ENCODE assay signal across 8 cellular contexts in genomic region chr1:205630651-205631009, GRCh38. TPM values are rescaled to one million over a fixed set of nuclear protein-coding genes. Genes with fewer than 3 reads are reported as not detected.
DNase-seq lines count a peak whose midpoint lies in the region; ATAC-seq and TF ChIP-seq lines count a peak whose summit lies in the region.

No MANE protein-coding gene starts in this region.

- H3K9me3 ChIP-seq in CD8-positive, alpha-beta T cell (ENCODE audit: low read length): no peaks in the 10 kb centered on the region
- H3K9me3 ChIP-seq in PC-9 (ENCODE audit: insufficient read depth, low read depth): no peaks in the 10 kb centered on the region
- no peaks in the 10 kb centered on the region for H3K9me3 ChIP-seq in ovary

- intact Hi-C loops in CD8-positive, alpha-beta T cell (cut with DNase I, micrococcal nuclease): loop anchor here (1.0 to 5.0 kb wide), 10 partner anchors 18 to 1692 kb away; partner anchors contain the start of genes DSTYK (in 2 of the 2), CD55 (in 1 of the 2), NUCKS1 (in 1 of the 2) and RAB29 (in 1 of the 2)
- intact Hi-C loops in PC-9 (cut with micrococcal nuclease; ENCODE audit: unreplicated experiment): no loop called here
- intact Hi-C loops in ovary (cut with DNase I): loop anchor here in 1 of 4 donors (2.0 to 10.0 kb wide), 2 partner anchors 38 to 106 kb away; no protein-coding TSS in a partner anchor

- peaks cover 41% of the 10 kb centered on the region for H3F3A ChIP-seq in PC-9 (ENCODE audit: insufficient read depth, low read depth)

- no peak for TF ChIP-seq EP300 in ovary (IDR thresholded peaks at IDR 0.05)

- TF ChIP-seq CTCF in CD8-positive, alpha-beta T cell (IDR thresholded peaks at IDR 0.05): no peak
- TF ChIP-seq CTCF in PC-9 (conservative IDR thresholded peaks at IDR 0.05) (no peak), ovary (IDR thresholded peaks at IDR 0.05) (no peak), GM13976 (IDR thresholded peaks at IDR 0.05; ENCODE audit: borderline replicate concordance, control extremely low read depth, extremely low read depth, insufficient read depth, missing control alignments) (no peak)

- no peaks in the 10 kb centered on the region for H3K9me3 Mint-ChIP-seq in CD8-positive, alpha-beta T cell

- H3K4me1 Mint-ChIP-seq in CD8-positive, alpha-beta T cell (ENCODE audit: low read depth): peaks cover 56% of the 10 kb centered on the region

- no peaks in the 10 kb centered on the region for H3K27me3 ChIP-seq in CD8-positive, alpha-beta T cell (ENCODE audit: insufficient read depth, low read length)
- H3K27me3 ChIP-seq in PC-9 (ENCODE audit: insufficient read depth, low read depth) (no peaks in the 10 kb centered on the region), ovary (no peaks in the 10 kb centered on the region)

- H3K9me2 ChIP-seq in PC-9 (ENCODE audit: insufficient read depth): no peaks in the 10 kb centered on the region

- H3K27ac Mint-ChIP-seq in CD8-positive, alpha-beta T cell: peak overlapping the region; percentile 99

- peak overlapping the region; percentile 75 for H3K27ac ChIP-seq in CD8-positive, alpha-beta T cell (ENCODE audit: low read depth, low read length)
- H3K27ac ChIP-seq in PC-9: peak overlapping the region; percentile 84
- H3K27ac ChIP-seq in epithelial cell of prostate: peak overlapping the region; percentile 95
- H3K27ac ChIP-seq in ovary: peak overlapping the region; percentile 92 to 97

- peak overlapping the region; percentile 64 for H3K4me3 ChIP-seq in CD8-positive, alpha-beta T cell (ENCODE audit: low read depth, low read length)
- H3K4me3 ChIP-seq in PC-9: peak overlapping the region; percentile 92
- peak overlapping the region; percentile 72 for H3K4me3 ChIP-seq in ovary

- no peak for ATAC-seq in CD8-positive, alpha-beta T cell
- ATAC-seq in activated CD4-positive, CD25-positive, alpha-beta regulatory T cell treated with anti-CD3 and anti-CD28 coated beads, Interleukin-2, amount 50 U/mL, for 24 hours: no peak
- ATAC-seq in HG02759 (IDR thresholded peaks at IDR 0.05; ENCODE audit: unreplicated experiment): no peak

- peak overlapping the region; percentile 89 for H3K4me3 Mint-ChIP-seq in CD8-positive, alpha-beta T cell

- H3K4me2 ChIP-seq in PC-9: peak overlapping the region; percentile 93

- POLR2A ChIA-PET in CD8-positive, alpha-beta T cell (lab: Charles Lee): interaction anchor here (0.7 to 4.8 kb wide), 17 partner anchors 9 to 1518 kb away, joined by 3 to 175 read pairs (median 4); partner anchors contain the start of genes DSTYK, NUCKS1 and SLC41A1
- POLR2A ChIA-PET in PC-9 (lab: Charles Lee; ENCODE audit: unreplicated experiment): interaction anchor here (0.7 kb wide), 2 partner anchors 84 to 141 kb away, joined by 3 to 9 read pairs; no protein-coding TSS in a partner anchor

- no peaks in the 10 kb centered on the region for H3K36me3 ChIP-seq in CD8-positive, alpha-beta T cell (ENCODE audit: insufficient read depth, low read length)
- peaks cover 5% of the 10 kb centered on the region; the same call in 1 of the 2 replicates for H3K36me3 ChIP-seq in PC-9 (ENCODE audit: low read depth)
- no peaks in the 10 kb centered on the region for H3K36me3 ChIP-seq in ovary

- peaks cover 53% of the 10 kb centered on the region for H3K79me2 ChIP-seq in PC-9 (ENCODE audit: low read depth)

- peaks cover 22% of the 10 kb centered on the region for H4K20me1 ChIP-seq in PC-9 (ENCODE audit: insufficient read depth)

- TF ChIP-seq POLR2A in ovary (IDR thresholded peaks at IDR 0.05): no peak

- no peak for DNase-seq in CD8-positive, alpha-beta T cell
- DNase-seq in PC-9 (no peak), epithelial cell of prostate (ENCODE audit: low read depth, low spot score) (no peak), ovary (no peak), NCI-H1694 (lab: John Stamatoyannopoulos, UW) (no peak), GM13976 (ENCODE audit: low spot score) (no peak)

- peaks cover 35% of the 10 kb centered on the region for H3K36me3 Mint-ChIP-seq in CD8-positive, alpha-beta T cell

- in situ Hi-C loops in GM13976 (cut with MboI; ENCODE audit: low sequenced_read_pairs, unreplicated experiment): loop anchor here (5.0 kb wide), 1 partner anchor 43 kb away; no protein-coding TSS in a partner anchor

- peaks cover 48% of the 10 kb centered on the region for H3K4me1 ChIP-seq in CD8-positive, alpha-beta T cell (ENCODE audit: insufficient read depth, low read length)
- H3K4me1 ChIP-seq in PC-9 (replicated peaks; ENCODE audit: insufficient read depth) (peaks cover 22% of the 10 kb centered on the region), ovary (ENCODE audit: insufficient read depth) (peaks cover 2% of the 10 kb centered on the region)

- WGBS in ovary, 3 donors: 1 to 7% (median 6%) methylated on average over 3 of the region's 3 CpGs

- peak overlapping the region; percentile 77 for H2AFZ ChIP-seq in PC-9

- no peaks in the 10 kb centered on the region for H3K27me3 Mint-ChIP-seq in CD8-positive, alpha-beta T cell (ENCODE audit: low read depth)

- CTCF ChIA-PET in CD8-positive, alpha-beta T cell (lab: Charles Lee): interaction anchor here (0.9 to 7.9 kb wide), 5 partner anchors 10 to 39 kb away, joined by 4 to 218 read pairs (median 7); no protein-coding TSS in a partner anchor
- CTCF ChIA-PET in PC-9 (lab: Charles Lee): interaction anchor here (0.6 kb wide), 1 partner anchor 144 kb away, joined by 4 read pairs; the partner anchor contains the start of gene RAB29

- no TSS peak for BruUV-seq in PC-9 (replicated peaks; lab: Mats Ljungman, UMichigan)

RNA-seq across cellular contexts. Expression of gene ELK4, which starts 1.2 kb away (rescaled TPM):
- total RNA-seq in CD8-positive, alpha-beta T cell: 100 to 1,000 TPM; 142 to 147 TPM
- 40.3 and 48.1 TPM in 2 replicates for total RNA-seq in PC-9 (2021)
- total RNA-seq in ovary: 10 to 100 TPM; 16.3 to 69.5 (median 55.1) TPM
- polyA plus RNA-seq in ovary: 10 to 100 TPM in 1 of 2 donors, 1 to 10 TPM in 1; 5.8 to 14.0 TPM

RNA-seq across cellular contexts. Expression of gene SLC45A3, which starts 49.7 kb away (rescaled TPM):
- total RNA-seq in CD8-positive, alpha-beta T cell: under 1 TPM in 1 of 2 experiments, not detected in 1; 0.16 TPM
- 15.2 and 19.9 TPM in 2 replicates for total RNA-seq in PC-9 (2021)
- 1 to 10 TPM; 1.5 to 9.5 (median 5.8) TPM for total RNA-seq in ovary
- 1 to 10 TPM; 3.4 to 3.5 TPM for polyA plus RNA-seq in ovary
